Comparison of ENCODE assay signal across 24 cellular contexts in the genomic region with DNA sequence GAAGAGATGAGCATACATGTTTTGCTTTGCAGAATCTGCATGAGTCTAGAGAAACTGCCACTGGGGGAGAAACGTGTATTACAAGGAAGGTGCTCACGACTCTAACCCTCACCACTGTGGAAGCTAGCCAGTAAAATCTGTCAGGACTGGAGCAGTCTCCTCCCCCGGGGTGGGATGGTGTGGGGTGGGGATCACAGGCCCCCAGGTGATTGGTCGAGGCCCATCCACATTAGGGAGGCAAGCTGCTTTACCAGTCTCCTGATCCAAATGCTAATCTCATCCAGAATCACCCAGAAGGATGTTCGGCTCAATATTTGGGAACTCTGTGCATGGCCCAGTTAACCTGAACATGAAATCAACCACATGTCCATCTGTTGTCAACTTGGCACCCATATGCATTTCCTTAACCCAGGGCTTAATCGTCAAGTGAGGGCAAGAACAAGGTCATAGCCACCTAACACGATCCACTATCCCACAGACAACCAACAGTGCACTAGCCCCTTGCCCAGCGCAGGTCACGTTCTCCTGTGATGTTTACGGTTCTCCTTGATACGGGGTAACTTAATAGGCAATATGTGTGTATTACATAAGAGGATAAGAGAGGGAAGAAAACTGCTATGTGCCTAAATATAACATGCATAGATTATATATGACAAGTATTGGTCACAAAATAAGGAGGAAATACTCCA. TPM values are rescaled to one million over a fixed set of nuclear protein-coding genes. Genes with fewer than 3 reads are reported as not detected.
DNase-seq lines count a peak whose midpoint lies in the region; ATAC-seq, FAIRE-seq and TF ChIP-seq lines count a peak whose summit lies in the region.
"Had no signal": no experiment of that assay in that cellular context is flagged by ENCODE, and none has a peak within 500 bp of the region (broad histone marks: within the 10 kb centered on the region; RNA-seq: fewer than 3 reads in every experiment).

No MANE protein-coding gene starts in this region.

- H2BK20ac ChIP-seq in H9 (ENCODE audit: low read depth, low read length, poor library complexity, severe bottlenecking) (no peak overlapping the region), H1 (ENCODE audit: low read length) (no peak overlapping the region)

- ATAC-seq in activated CD8-positive, alpha-beta T cell treated with anti-CD3 and anti-CD28 coated beads for 36 hours: no peak
- no peak for ATAC-seq in activated CD8-positive, alpha-beta T cell treated with anti-CD3 and anti-CD28 coated beads, Interleukin-2, amount 10 ng/mL, durations not matched to agents 7 days and 5 days
- ATAC-seq: left colon had no signal

- H4K91ac ChIP-seq in H9 (ENCODE audit: insufficient read length, low read depth, low read length) (no peak overlapping the region), H1 (replicated peaks; ENCODE audit: insufficient read length, low read length) (no peak overlapping the region)

- H3K4me1 Mint-ChIP-seq in activated CD8-positive, alpha-beta T cell treated with anti-CD3 and anti-CD28 coated beads for 36 hours (ENCODE audit: low read depth): peaks cover 62% of the 10 kb centered on the region
- peaks cover 56% of the 10 kb centered on the region for H3K4me1 Mint-ChIP-seq in activated CD8-positive, alpha-beta T cell treated with anti-CD3 and anti-CD28 coated beads, Interleukin-2, amount 10 ng/mL, durations not matched to agents 7 days and 5 days (ENCODE audit: low read depth)
- H3K4me1 Mint-ChIP-seq in H9: peaks cover 30 to 48% of the 10 kb centered on the region in 2 experiments
- peaks cover 5% of the 10 kb centered on the region for H3K4me1 Mint-ChIP-seq in nephron progenitor cell

- H3K4me3 ChIP-seq in H1 (ENCODE audit: extremely low read depth in 1 of 4, insufficient read depth in 2 of 4, low read depth in 3 of 4, low read length in 4 of 4): no peak overlapping the region
- no peak overlapping the region for H3K4me3 ChIP-seq in hepatocyte
- H3K4me3 ChIP-seq in mammary epithelial cell (replicated peaks in 1 of 3; ENCODE audit: insufficient read depth in 1 of 3, low read depth in 2 of 3, low read length in 3 of 3): no peak overlapping the region
- H3K4me3 ChIP-seq: coronary artery, Peyer's patch, testis had no signal

- H2BK15ac ChIP-seq in H9 (ENCODE audit: low read depth, low read length) (no peak overlapping the region), H1 (ENCODE audit: low read length) (no peak overlapping the region)

- H3K27me3 ChIP-seq in H9 (ENCODE audit: insufficient read depth, low read length) (no peaks in the 10 kb centered on the region), H1 (replicated peaks in 1 of 4; ENCODE audit: control insufficient read depth in 3 of 4, extremely low read depth in 1 of 4, insufficient read depth in 3 of 4, low read length in 3 of 4) (no peaks in the 10 kb centered on the region), hepatocyte (no peaks in the 10 kb centered on the region), mammary epithelial cell (ENCODE audit: insufficient read depth, low read length) (no peaks in the 10 kb centered on the region)
- H3K27me3 ChIP-seq: Peyer's patch, testis had no signal

- no peaks in the 10 kb centered on the region for H3K27me3 Mint-ChIP-seq in activated CD8-positive, alpha-beta T cell treated with anti-CD3 and anti-CD28 coated beads for 36 hours
- H3K27me3 Mint-ChIP-seq in activated CD8-positive, alpha-beta T cell treated with anti-CD3 and anti-CD28 coated beads, Interleukin-2, amount 10 ng/mL, durations not matched to agents 7 days and 5 days (ENCODE audit: low read depth): no peaks in the 10 kb centered on the region
- H3K27me3 Mint-ChIP-seq in H9 (ENCODE audit: low read depth) (no peaks in the 10 kb centered on the region), nephron progenitor cell (ENCODE audit: low read depth, poor library complexity) (no peaks in the 10 kb centered on the region)
- H3K27me3 Mint-ChIP-seq: activated naive CD4-positive, alpha-beta T cell treated with anti-CD3 and anti-CD28 coated beads, Interleukin-2, amount 10 ng/mL, durations not matched to agents 7 days and 5 days had no signal

- no CpG with 5 or more reads among the region's 11 CpGs for WGBS in H9 (ENCODE audit: extremely low coverage, insufficient read length, low lambda C conversion rate)
- WGBS in H1 (ENCODE audit: extremely low coverage in 1 of 2, insufficient coverage in 1 of 2, insufficient read length in 1 of 2, insufficient replicate concordance in 2 of 2, low coverage in 1 of 2, low lambda C conversion rate in 2 of 2, missing lambda C conversion rate in 1 of 2), 2 experiments: 92% methylated on average over 10 of the region's 11 CpGs; no CpG with 5 or more reads in 1 of the 2 experiments
- 90% methylated on average over 11 of the region's 11 CpGs for WGBS in hepatocyte (ENCODE audit: low lambda C conversion rate, missing lambda C conversion rate)
- 89% methylated on average over 10 of the region's 11 CpGs for WGBS in mammary epithelial cell (ENCODE audit: low coverage, missing lambda C conversion rate)

- H2AK5ac ChIP-seq in H9 (ENCODE audit: insufficient read length, low read length) (no peak overlapping the region), H1 (ENCODE audit: low read depth, low read length) (no peak overlapping the region)

- TF ChIP-seq CTCF in activated CD8-positive, alpha-beta T cell treated with anti-CD3 and anti-CD28 coated beads for 36 hours (IDR thresholded peaks at IDR 0.05): no peak
- TF ChIP-seq CTCF in H9 (conservative IDR thresholded peaks at IDR 0.05) (no peak), H1 (IDR thresholded peaks at IDR 0.05; ENCODE audit: control extremely low read depth in 1 of 3, insufficient read depth in 1 of 3, low read depth in 1 of 3, low read length in 3 of 3) (no peak), nephron progenitor cell (IDR thresholded peaks at IDR 0.05) (no peak), hepatocyte (IDR thresholded peaks at IDR 0.05; ENCODE audit: poor library complexity) (no peak), mammary epithelial cell (conservative IDR thresholded peaks at IDR 0.05 in 1 of 2, IDR thresholded peaks at IDR 0.05 in 1 of 2; ENCODE audit: extremely low read depth in 1 of 2, insufficient read depth in 1 of 2, low read depth in 1 of 2, low read length in 2 of 2) (no peak)

- H3K9me3 Mint-ChIP-seq in activated CD8-positive, alpha-beta T cell treated with anti-CD3 and anti-CD28 coated beads for 36 hours: no peaks in the 10 kb centered on the region
- no peaks in the 10 kb centered on the region for H3K9me3 Mint-ChIP-seq in activated CD8-positive, alpha-beta T cell treated with anti-CD3 and anti-CD28 coated beads, Interleukin-2, amount 10 ng/mL, durations not matched to agents 7 days and 5 days (ENCODE audit: insufficient read depth)
- H3K9me3 Mint-ChIP-seq in H9: no peaks in the 10 kb centered on the region
- H3K9me3 Mint-ChIP-seq in nephron progenitor cell: no peaks in the 10 kb centered on the region
- H3K9me3 Mint-ChIP-seq: activated naive CD4-positive, alpha-beta T cell treated with anti-CD3 and anti-CD28 coated beads, Interleukin-2, amount 10 ng/mL, durations not matched to agents 7 days and 5 days had no signal

- H3K36me3 Mint-ChIP-seq in activated CD8-positive, alpha-beta T cell treated with anti-CD3 and anti-CD28 coated beads for 36 hours (ENCODE audit: low read depth): peaks cover 44% of the 10 kb centered on the region
- peaks cover 53% of the 10 kb centered on the region for H3K36me3 Mint-ChIP-seq in activated CD8-positive, alpha-beta T cell treated with anti-CD3 and anti-CD28 coated beads, Interleukin-2, amount 10 ng/mL, durations not matched to agents 7 days and 5 days (ENCODE audit: low read depth)
- H3K36me3 Mint-ChIP-seq in H9 (ENCODE audit: insufficient read depth in 1 of 3, low read depth in 3 of 3): peaks cover 46 to 87% (median 77%) of the 10 kb centered on the region in 3 experiments
- peaks cover 88% of the 10 kb centered on the region for H3K36me3 Mint-ChIP-seq in nephron progenitor cell (ENCODE audit: low read depth)

- H3K9me3 ChIP-seq in H9 (ENCODE audit: control insufficient read depth, low read depth, low read length) (no peaks in the 10 kb centered on the region), H1 (ENCODE audit: insufficient read depth in 2 of 2, low read depth in 1 of 2, low read length in 1 of 2) (no peaks in the 10 kb centered on the region), hepatocyte (ENCODE audit: low read depth) (no peaks in the 10 kb centered on the region), mammary epithelial cell (replicated peaks; ENCODE audit: insufficient read depth, low read length) (no peaks in the 10 kb centered on the region)
- H3K9me3 ChIP-seq: Peyer's patch, testis had no signal

- H2BK120ac ChIP-seq in H9 (ENCODE audit: low read depth, low read length, poor library complexity, severe bottlenecking): no peak overlapping the region
- H2BK120ac ChIP-seq in H1 (replicated peaks; ENCODE audit: low read depth, low read length): no peak overlapping the region

- TF ChIP-seq POLR2A in H1 (IDR thresholded peaks at IDR 0.05; ENCODE audit: control extremely low read depth in 1 of 2, low read depth in 2 of 2, low read length in 2 of 2): no peak

- POLR2A ChIA-PET in activated CD8-positive, alpha-beta T cell treated with anti-CD3 and anti-CD28 coated beads for 36 hours (lab: Charles Lee): no interaction called here
- POLR2A ChIA-PET in activated CD8-positive, alpha-beta T cell treated with anti-CD3 and anti-CD28 coated beads, Interleukin-2, amount 10 ng/mL, durations not matched to agents 7 days and 5 days (lab: Charles Lee): no interaction called here
- POLR2A ChIA-PET in H1 (lab: Charles Lee; ENCODE audit: partially characterized antibody): interaction anchor here (1.1 to 1.7 kb wide), 2 partner anchors 12 to 15 kb away, joined by 3 to 6 read pairs; no protein-coding TSS in a partner anchor

- H3K4me2 ChIP-seq in H9 (ENCODE audit: insufficient read depth, insufficient read length, low read length): no peak overlapping the region
- no peak overlapping the region for H3K4me2 ChIP-seq in H1 (ENCODE audit: insufficient read depth in 1 of 2, low read depth in 2 of 2, low read length in 2 of 2)
- H3K4me2 ChIP-seq in hepatocyte: no peak overlapping the region
- H3K4me2 ChIP-seq in mammary epithelial cell (ENCODE audit: insufficient read depth, low read depth, low read length): no peak overlapping the region

- no peak overlapping the region for H3T11ph ChIP-seq in H9 (ENCODE audit: low read length)

- H3K79me1 ChIP-seq in H9 (ENCODE audit: insufficient read depth, low read depth, low read length, poor library complexity, severe bottlenecking) (peaks cover 3% of the 10 kb centered on the region), H1 (ENCODE audit: low read depth, low read length) (peaks cover 16% of the 10 kb centered on the region)

- no peak overlapping the region for H3K4me3 Mint-ChIP-seq in activated CD8-positive, alpha-beta T cell treated with anti-CD3 and anti-CD28 coated beads for 36 hours
- H3K4me3 Mint-ChIP-seq in activated CD8-positive, alpha-beta T cell treated with anti-CD3 and anti-CD28 coated beads, Interleukin-2, amount 10 ng/mL, durations not matched to agents 7 days and 5 days: no peak overlapping the region
- no peak overlapping the region for H3K4me3 Mint-ChIP-seq in H9
- no peak overlapping the region for H3K4me3 Mint-ChIP-seq in nephron progenitor cell
- H3K4me3 Mint-ChIP-seq: activated naive CD4-positive, alpha-beta T cell treated with anti-CD3 and anti-CD28 coated beads, Interleukin-2, amount 10 ng/mL, durations not matched to agents 7 days and 5 days had no signal

- H2BK12ac ChIP-seq in H9 (ENCODE audit: insufficient read length, low read depth, low read length) (no peak overlapping the region), H1 (ENCODE audit: low read depth, low read length) (no peak overlapping the region)

- H3K9ac ChIP-seq in H9 (ENCODE audit: extremely low read depth, insufficient read length, low read length): no peak overlapping the region
- H3K9ac ChIP-seq in H1 (replicated peaks in 1 of 4; ENCODE audit: extremely low read depth in 1 of 4, low read depth in 3 of 4, low read length in 3 of 4): no peak overlapping the region
- no peak overlapping the region for H3K9ac ChIP-seq in mammary epithelial cell (ENCODE audit: insufficient read depth, low read length)

- intact Hi-C loops in activated CD8-positive, alpha-beta T cell treated with anti-CD3 and anti-CD28 coated beads for 36 hours (cut with micrococcal nuclease): no loop called here
- intact Hi-C loops in mammary epithelial cell (cut with micrococcal nuclease): no loop called here

- H4K8ac ChIP-seq in H9 (replicated peaks; ENCODE audit: insufficient read length, low read depth, low read length) (no peak overlapping the region), H1 (ENCODE audit: extremely low read depth, insufficient read depth, low read length) (no peak overlapping the region)

- H2AFZ ChIP-seq in H9 (ENCODE audit: low read length): no peak overlapping the region
- H2AFZ ChIP-seq in H1 (ENCODE audit: low read length): no peak overlapping the region
- H2AFZ ChIP-seq in hepatocyte: no peak overlapping the region
- no peak overlapping the region for H2AFZ ChIP-seq in mammary epithelial cell (ENCODE audit: low read depth, low read length)

- peaks cover 10 to 64% (median 23%) of the 10 kb centered on the region in 4 experiments for H3K36me3 ChIP-seq in H1 (ENCODE audit: control insufficient read depth in 2 of 4, insufficient read depth in 4 of 4, low read length in 3 of 4)
- no peaks in the 10 kb centered on the region for H3K36me3 ChIP-seq in hepatocyte (replicated peaks; ENCODE audit: insufficient read depth, low read depth)
- peaks cover 9% of the 10 kb centered on the region for H3K36me3 ChIP-seq in mammary epithelial cell (ENCODE audit: insufficient read depth, low read length)

- H2BK5ac ChIP-seq in H9 (ENCODE audit: insufficient read length, low read length): no peak overlapping the region
- no peak overlapping the region for H2BK5ac ChIP-seq in H1 (ENCODE audit: low read depth, low read length)

- peak overlapping the region; percentile 70 for H3K27ac Mint-ChIP-seq in activated CD8-positive, alpha-beta T cell treated with anti-CD3 and anti-CD28 coated beads for 36 hours
- no peak overlapping the region for H3K27ac Mint-ChIP-seq in activated CD8-positive, alpha-beta T cell treated with anti-CD3 and anti-CD28 coated beads, Interleukin-2, amount 10 ng/mL, durations not matched to agents 7 days and 5 days
- H3K27ac Mint-ChIP-seq in H9: peak overlapping the region in 2 of 3 experiments; percentile 8 to 26; a peak in 3 of 7 replicates
- H3K27ac Mint-ChIP-seq in nephron progenitor cell: peak overlapping the region; percentile 78
- H3K27ac Mint-ChIP-seq: activated naive CD4-positive, alpha-beta T cell treated with anti-CD3 and anti-CD28 coated beads, Interleukin-2, amount 10 ng/mL, durations not matched to agents 7 days and 5 days had no signal

- no peaks in the 10 kb centered on the region for H3K9me2 ChIP-seq in hepatocyte (replicated peaks; ENCODE audit: insufficient read depth)

- H3K23ac ChIP-seq in H9 (ENCODE audit: insufficient read length, low read depth, low read length): no peak overlapping the region
- no peak overlapping the region for H3K23ac ChIP-seq in H1 (ENCODE audit: insufficient read length)

- in situ Hi-C loops in mammary epithelial cell (cut with MboI; ENCODE audit: low sequenced_read_pairs in 2 of 2): loop anchor here in 1 of 2 donors (25.0 kb wide), 1 partner anchor 415 kb away; no protein-coding TSS in a partner anchor

- CTCF ChIA-PET in activated CD8-positive, alpha-beta T cell treated with anti-CD3 and anti-CD28 coated beads for 36 hours (lab: Charles Lee): interaction anchor here (1.4 to 3.8 kb wide), 3 partner anchors 9 to 76 kb away, joined by 4 to 20 read pairs (median 12); no protein-coding TSS in a partner anchor
- CTCF ChIA-PET in activated CD8-positive, alpha-beta T cell treated with anti-CD3 and anti-CD28 coated beads, Interleukin-2, amount 10 ng/mL, durations not matched to agents 7 days and 5 days (lab: Charles Lee): interaction anchor here (1.7 kb wide), 1 partner anchor 18 kb away, joined by 5 read pairs; no protein-coding TSS in a partner anchor
- CTCF ChIA-PET in H1 (lab: Charles Lee; ENCODE audit: partially characterized antibody): interaction anchor here (1.2 to 2.6 kb wide), 5 partner anchors 9 to 38 kb away, joined by 3 to 9 read pairs (median 3); no protein-coding TSS in a partner anchor
- CTCF ChIA-PET in mammary epithelial cell (lab: Charles Lee; ENCODE audit: low non-redundant PET): no interaction called here

- no peak for TF ChIP-seq EP300 in H1 (IDR thresholded peaks at IDR 0.05; ENCODE audit: borderline replicate concordance in 1 of 2, low read depth in 2 of 2, low read length in 2 of 2)

- no peak for DNase-seq in activated CD8-positive, alpha-beta T cell treated with anti-CD3 and anti-CD28 coated beads for 36 hours
- no peak for DNase-seq in activated CD8-positive, alpha-beta T cell treated with anti-CD3 and anti-CD28 coated beads, Interleukin-2, amount 10 ng/mL, durations not matched to agents 7 days and 5 days
- no peak for DNase-seq in H9
- no peak for DNase-seq in H1 (ENCODE audit: low read depth in 1 of 2, low spot score in 2 of 2)
- DNase-seq in nephron progenitor cell: no peak
- DNase-seq in hepatocyte (ENCODE audit: low spot score): no peak
- no peak for DNase-seq in occipital lobe (lab: John Stamatoyannopoulos, UW)
- DNase-seq in mammary epithelial cell: no peak
- DNase-seq: activated CD4-positive, alpha-beta T cell treated with anti-CD3 and anti-CD28 coated beads for 4 hours; activated CD8-positive, alpha-beta memory T cell treated with anti-CD3 and anti-CD28 coated beads, Interleukin-2, amount 50 U/mL, for 4 hours; activated naive CD4-positive, alpha-beta T cell treated with anti-CD3 and anti-CD28 coated beads, Interleukin-2, amount 10 ng/mL, durations not matched to agents 7 days and 5 days; foreskin melanocyte; KBM-7; left colon; midbrain; MV-4-11; NCI-H2029; NCI-H446; NK-92 treated with Interleukin-12 subunit alpha and Interleukin-12 subunit beta, amount 100 ng/mL, for 24 hours; testis had no signal

- H3K79me2 ChIP-seq in H9 (ENCODE audit: insufficient read depth, low read length) (peaks cover 63% of the 10 kb centered on the region), H1 (ENCODE audit: control insufficient read depth in 1 of 2, insufficient read depth in 2 of 2, low read length in 2 of 2) (peaks cover 27 to 100% of the 10 kb centered on the region in 2 experiments), hepatocyte (peaks cover 89% of the 10 kb centered on the region), mammary epithelial cell (ENCODE audit: insufficient read depth, low read length) (peaks cover 99% of the 10 kb centered on the region)

- H3K4me1 ChIP-seq in H9 (ENCODE audit: insufficient read depth, low read length) (peaks cover 3% of the 10 kb centered on the region), H1 (replicated peaks in 1 of 4; ENCODE audit: control insufficient read depth in 3 of 4, insufficient read depth in 4 of 4, low read length in 3 of 4) (peaks cover 0 to 3% (median 0%) of the 10 kb centered on the region in 4 experiments; a peak in 5 of 7 replicates), hepatocyte (ENCODE audit: insufficient read depth) (no peaks in the 10 kb centered on the region), mammary epithelial cell (ENCODE audit: insufficient read depth, low read length) (no peaks in the 10 kb centered on the region)
- H3K4me1 ChIP-seq: Peyer's patch had no signal

- no peak overlapping the region for H4K5ac ChIP-seq in H9 (ENCODE audit: insufficient read length, low read depth, low read length)
- no peak overlapping the region for H4K5ac ChIP-seq in H1 (ENCODE audit: insufficient read length, low read depth, low read length)

- no peak for FAIRE-seq in H1 (lab: Jason Lieb, UNC)
- FAIRE-seq: GM12892 had no signal

- TF ChIP-seq RAD21 in H1 (IDR thresholded peaks at IDR 0.05 in 1 of 2, conservative IDR thresholded peaks at IDR 0.05 in 1 of 2; ENCODE audit: low read depth in 2 of 2, low read length in 2 of 2): no peak

- no peak overlapping the region for H3K27ac ChIP-seq in H9 (ENCODE audit: insufficient read length, low read depth, low read length)
- no peak overlapping the region for H3K27ac ChIP-seq in H1 (ENCODE audit: low read depth, low read length)
- H3K27ac ChIP-seq in hepatocyte: no peak overlapping the region
- H3K27ac ChIP-seq in mammary epithelial cell (ENCODE audit: insufficient read depth, low read depth, low read length): no peak overlapping the region
- H3K27ac ChIP-seq: C4-2B, coronary artery, Peyer's patch, testis had no signal

- H3K23me2 ChIP-seq in H9 (ENCODE audit: insufficient read length, low read depth, low read length, poor library complexity, severe bottlenecking) (no peaks in the 10 kb centered on the region), H1 (ENCODE audit: low read depth, low read length) (no peaks in the 10 kb centered on the region; the same call in 1 of the 2 replicates)

- H3K4ac ChIP-seq in H9 (ENCODE audit: low read depth, low read length) (no peak overlapping the region), H1 (replicated peaks; ENCODE audit: insufficient read length, low read depth, low read length) (no peak overlapping the region)

- dilution Hi-C loops in mammary epithelial cell (cut with HindIII; ENCODE audit: low sequenced_read_pairs): no loop called here

- H3K18ac ChIP-seq in H9 (ENCODE audit: insufficient read length, low read depth, low read length) (no peak overlapping the region), H1 (ENCODE audit: extremely low read depth, low read length) (no peak overlapping the region)

- H4K20me1 ChIP-seq in H9 (ENCODE audit: control insufficient read depth, insufficient read depth, insufficient read length) (peaks cover 7% of the 10 kb centered on the region), H1 (replicated peaks in 1 of 2; ENCODE audit: control insufficient read depth in 1 of 2, insufficient read depth in 2 of 2, low read length in 2 of 2) (peaks cover 39 to 53% of the 10 kb centered on the region in 2 experiments), hepatocyte (ENCODE audit: insufficient read depth, poor library complexity, severe bottlenecking) (peaks cover 77% of the 10 kb centered on the region), mammary epithelial cell (ENCODE audit: insufficient read depth, low read length) (peaks cover 4% of the 10 kb centered on the region)

- H3K14ac ChIP-seq in H9 (ENCODE audit: insufficient read depth, low read length): no peak overlapping the region
- H3K14ac ChIP-seq in H1 (ENCODE audit: insufficient read length): no peak overlapping the region

- BruUV-seq in mammary epithelial cell (replicated peaks; lab: Mats Ljungman, UMichigan): no TSS peak

- no peak overlapping the region for H3K56ac ChIP-seq in H9 (ENCODE audit: insufficient read length, low read depth, low read length)
- no peak overlapping the region for H3K56ac ChIP-seq in H1 (replicated peaks; ENCODE audit: insufficient read length, low read depth, low read length)

RNA-seq across cellular contexts. Expression of a gene that starts 40.8 kb away (rescaled TPM):
- total RNA-seq in activated CD8-positive, alpha-beta T cell treated with anti-CD3 and anti-CD28 coated beads for 36 hours: 10 to 100 TPM; 67.8 to 80.6 TPM
- 10 to 100 TPM; 69.3 to 74.9 TPM for total RNA-seq in activated CD8-positive, alpha-beta T cell treated with anti-CD3 and anti-CD28 coated beads, Interleukin-2, amount 10 ng/mL, durations not matched to agents 7 days and 5 days
- total RNA-seq in H9 (2021) (215 and 216 TPM in 2 replicates), hepatocyte (92.2 and 118 TPM in 2 replicates), occipital lobe (179 TPM), mammary epithelial cell (100 to 1,000 TPM; 151 to 157 TPM)
- 270 and 295 TPM in 2 replicates for total RNA-seq in H1 (2021; fragmentation: NEBNext Ultra II Directional; extraction: Animal tissue kit (Norgen Biotek cat#: 25700))
- polyA plus RNA-seq in H1 (2011; rRNA removed) (117 and 166 TPM in 2 replicates), hepatocyte (106 and 110 TPM in 2 replicates), mammary epithelial cell (75.6 TPM)
- polyA plus RNA-seq in H1 (2011; cell fraction: cytosol; rRNA removed): 170 TPM
- 108 TPM for polyA plus RNA-seq in H1 (2011; cell fraction: nucleus; rRNA removed)
- 237 to 389 TPM (median 263 TPM) in 4 replicates for polyA plus RNA-seq in H1 (2012, experiment 1 of 2)
- 129 TPM for polyA plus RNA-seq in H1 (2012, experiment 2 of 2)
- polyA plus RNA-seq in H1 (2013, experiment 1 of 2): 323 TPM
- polyA plus RNA-seq in H1 (2013, experiment 2 of 2): 304 TPM
- polyA minus RNA-seq in H1 (2011; rRNA and poly(A)+ RNA removed): 66.6 and 92.4 TPM in 2 replicates
- polyA minus RNA-seq in H1 (2011; cell fraction: cytosol; rRNA and poly(A)+ RNA removed): 170 TPM
- 112 TPM for polyA minus RNA-seq in H1 (2011; cell fraction: nucleus; rRNA and poly(A)+ RNA removed)
- 39.8 TPM for polyA minus RNA-seq in mammary epithelial cell
